Comparison of ENCODE assay signal across 5 cellular contexts in genomic region chr1:111906111-111906510, GRCh38.
"Had no signal": no experiment of that assay in that cellular context is flagged by ENCODE, and none has a peak within 500 bp of the region (broad histone marks: within the 10 kb centered on the region; RNA-seq: fewer than 3 reads in every experiment).

No MANE protein-coding gene starts in this region.

- H3K9ac ChIP-seq: KMS-11 had no signal

- H3K4me2 ChIP-seq: GM23338, KMS-11 had no signal

- H3K4me3 ChIP-seq: GM23338 had no signal

- H3K27ac ChIP-seq: KMS-11 had no signal

- H2AFZ ChIP-seq: GM23338 had no signal

- DNase-seq: H9, HCEC 1CT, KBM-7 had no signal
